In the genomic region with DNA sequence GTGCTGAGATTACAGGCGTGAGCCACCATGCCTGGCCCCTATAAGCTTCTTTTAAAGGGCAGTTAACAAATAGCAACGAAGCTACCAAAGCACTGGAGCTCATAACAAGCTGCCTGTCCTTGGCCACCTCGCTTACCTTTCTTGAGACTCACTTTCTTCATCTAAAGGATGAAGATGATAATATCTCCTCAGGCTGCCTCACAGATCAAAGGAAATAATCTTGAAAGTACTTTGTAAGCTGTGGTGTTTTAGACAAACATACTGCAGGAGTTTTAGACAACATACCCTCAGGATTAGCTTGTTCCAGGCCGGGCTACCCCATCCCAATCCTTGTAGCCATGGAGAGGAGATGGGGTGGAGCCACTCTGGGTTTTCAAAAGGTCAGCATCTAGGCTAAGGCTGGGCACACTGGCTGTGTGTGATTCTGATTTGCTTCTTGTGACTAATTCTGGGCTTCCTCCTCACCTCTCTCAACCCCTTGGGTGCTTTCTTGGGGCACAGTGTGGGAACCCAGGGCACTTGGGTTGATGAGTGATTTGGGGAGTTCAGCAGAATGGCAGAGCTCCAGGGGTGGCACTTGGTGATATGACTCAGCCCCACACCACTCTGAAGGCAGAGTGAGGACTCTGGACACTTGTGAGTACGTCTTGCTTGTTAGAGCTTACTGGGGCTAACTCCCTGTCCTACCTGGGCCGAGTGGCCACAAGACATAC, we compare ENCODE assay signal across 10 cellular contexts. TPM values are rescaled to one million over a fixed set of nuclear protein-coding genes. Genes with fewer than 3 reads are reported as not detected.
DNase-seq lines count a peak whose midpoint lies in the region; ATAC-seq, FAIRE-seq and TF ChIP-seq lines count a peak whose summit lies in the region.
"Had no signal": no experiment of that assay in that cellular context is flagged by ENCODE, and none has a peak within 500 bp of the region (broad histone marks: within the 10 kb centered on the region; RNA-seq: fewer than 3 reads in every experiment).

No MANE protein-coding gene starts in this region.

- H3K4me2 ChIP-seq in mammary epithelial cell (ENCODE audit: insufficient read depth, low read depth, low read length), result no peak overlapping the region
- no peak overlapping the region for H3K4me2 ChIP-seq in smooth muscle cell

- H4K20me1 ChIP-seq in mammary epithelial cell (ENCODE audit: insufficient read depth, low read length) (no peaks in the 10 kb centered on the region), smooth muscle cell (ENCODE audit: low read depth) (no peaks in the 10 kb centered on the region)

- intact Hi-C loops in mammary epithelial cell (cut with micrococcal nuclease) (no loop called here), MCF 10A (cut with micrococcal nuclease) (no loop called here), kidney (cut with DNase I) (no loop called here)

- H3K27me3 ChIP-seq in mammary epithelial cell (ENCODE audit: insufficient read depth, low read length) (peaks cover 14% of the 10 kb centered on the region), smooth muscle cell (ENCODE audit: low read depth) (no peaks in the 10 kb centered on the region)

- H3K4me1 Mint-ChIP-seq in MCF 10A (ENCODE audit: insufficient read depth, unreplicated experiment), result no peaks in the 10 kb centered on the region
- H3K4me1 Mint-ChIP-seq in activated T-helper 17 cell treated with anti-CD3 and anti-CD28 coated beads, Interleukin-2, amount 50 U/mL, for 72 hours, result peaks cover 40% of the 10 kb centered on the region

- no peak overlapping the region for H3K4me3 Mint-ChIP-seq in MCF 10A (ENCODE audit: unreplicated experiment)
- peak overlapping the region; percentile 42 for H3K4me3 Mint-ChIP-seq in activated T-helper 17 cell treated with anti-CD3 and anti-CD28 coated beads, Interleukin-2, amount 50 U/mL, for 72 hours

- DNase-seq in mammary epithelial cell (peak; percentile 25), MCF 10A (ENCODE audit: unreplicated experiment) (no peak), kidney (no peak), smooth muscle cell (lab: John Stamatoyannopoulos, UW; ENCODE audit: unreplicated experiment) (no peak), SKM-1 treated with dmso at 0.1 percent for 144 hours (lab: John Stamatoyannopoulos, UW; ENCODE audit: unreplicated experiment) (no peak)
- peak; percentile 62 for DNase-seq in stimulated activated naive CD8-positive, alpha-beta T cell treated with anti-CD3 and anti-CD28 coated beads, Interleukin-15, Interleukin-2, amounts not matched to agents 100 U/mL and 50 U/mL, for 24 hours

- H3K36me3 ChIP-seq in mammary epithelial cell (ENCODE audit: insufficient read depth, low read length) (no peaks in the 10 kb centered on the region), kidney (ENCODE audit: control insufficient read depth in 1 of 2, insufficient read depth in 2 of 2, low read length in 2 of 2) (no peaks in the 10 kb centered on the region), smooth muscle cell (ENCODE audit: low read depth) (no peaks in the 10 kb centered on the region)

- dilution Hi-C loops in mammary epithelial cell (cut with HindIII; ENCODE audit: low sequenced_read_pairs), result loop anchor here (5.0 kb wide), 1 partner anchor 164 kb away; no protein-coding TSS in a partner anchor

- H3K27ac Mint-ChIP-seq in MCF 10A (ENCODE audit: low read depth, unreplicated experiment), result no peak overlapping the region
- peak overlapping the region; percentile 8 for H3K27ac Mint-ChIP-seq in activated T-helper 17 cell treated with anti-CD3 and anti-CD28 coated beads, Interleukin-2, amount 50 U/mL, for 72 hours

- H3K9me3 Mint-ChIP-seq in MCF 10A (ENCODE audit: unreplicated experiment), result no peaks in the 10 kb centered on the region
- H3K9me3 Mint-ChIP-seq in activated T-helper 17 cell treated with anti-CD3 and anti-CD28 coated beads, Interleukin-2, amount 50 U/mL, for 72 hours, result no peaks in the 10 kb centered on the region

- TF ChIP-seq CTCF in mammary epithelial cell (conservative IDR thresholded peaks at IDR 0.05 in 1 of 2, IDR thresholded peaks at IDR 0.05 in 1 of 2; ENCODE audit: extremely low read depth in 1 of 2, insufficient read depth in 1 of 2, low read depth in 1 of 2, low read length in 2 of 2) (no peak), MCF 10A (IDR thresholded peaks at IDR 0.05; ENCODE audit: unreplicated experiment) (no peak), kidney (IDR thresholded peaks at IDR 0.05; ENCODE audit: borderline replicate concordance, extremely low read depth, insufficient read depth) (no peak), smooth muscle cell (IDR thresholded peaks at IDR 0.05; ENCODE audit: borderline replicate concordance, insufficient read depth, poor library complexity, severe bottlenecking) (no peak)

- BruUV-seq in mammary epithelial cell (replicated peaks; lab: Mats Ljungman, UMichigan) (no TSS peak), MCF 10A (replicated peaks; lab: Mats Ljungman, UMichigan) (no TSS peak)

- H3K27me3 Mint-ChIP-seq in MCF 10A (ENCODE audit: insufficient read depth, unreplicated experiment), result peaks cover 27% of the 10 kb centered on the region
- peaks cover 9% of the 10 kb centered on the region for H3K27me3 Mint-ChIP-seq in activated T-helper 17 cell treated with anti-CD3 and anti-CD28 coated beads, Interleukin-2, amount 50 U/mL, for 72 hours

- no peak overlapping the region for H2AFZ ChIP-seq in mammary epithelial cell (ENCODE audit: low read depth, low read length)
- H2AFZ ChIP-seq in smooth muscle cell (ENCODE audit: low read depth), result no peak overlapping the region

- H3K4me1 ChIP-seq in mammary epithelial cell (ENCODE audit: insufficient read depth, low read length) (peaks cover 6% of the 10 kb centered on the region), kidney (ENCODE audit: control insufficient read depth in 1 of 2, insufficient read depth in 1 of 2, low read depth in 1 of 2, low read length in 2 of 2) (peaks cover 0 to 7% of the 10 kb centered on the region in 2 donors), smooth muscle cell (ENCODE audit: low read depth) (no peaks in the 10 kb centered on the region)

- ATAC-seq in HG03378 (IDR thresholded peaks at IDR 0.05; ENCODE audit: unreplicated experiment), result peak; percentile 87
- peak; percentile 85 for ATAC-seq in activated T-helper 17 cell treated with anti-CD3 and anti-CD28 coated beads, Interleukin-2, amount 50 U/mL, for 72 hours (replicated peaks)
- ATAC-seq in stimulated activated naive CD8-positive, alpha-beta T cell treated with anti-CD3 and anti-CD28 coated beads, Interleukin-15, Interleukin-2, amounts not matched to agents 100 U/mL and 50 U/mL, for 24 hours, result peak; percentile 89

- no peaks in the 10 kb centered on the region for H3F3A ChIP-seq in smooth muscle cell (ENCODE audit: low read depth)

- H3K9me3 ChIP-seq in mammary epithelial cell (replicated peaks; ENCODE audit: insufficient read depth, low read length) (no peaks in the 10 kb centered on the region), kidney (ENCODE audit: control insufficient read depth in 1 of 2, low read length in 2 of 2) (no peaks in the 10 kb centered on the region), smooth muscle cell (replicated peaks; ENCODE audit: low read depth) (no peaks in the 10 kb centered on the region)

- H3K27ac ChIP-seq in mammary epithelial cell (ENCODE audit: insufficient read depth, low read depth, low read length) (no peak overlapping the region), kidney (ENCODE audit: low read depth in 2 of 2, low read length in 2 of 2) (no peak overlapping the region), smooth muscle cell (ENCODE audit: low read depth) (no peak overlapping the region)
- H3K27ac ChIP-seq: HL-60 had no signal

- H3K4me3 ChIP-seq in mammary epithelial cell (replicated peaks in 1 of 3; ENCODE audit: insufficient read depth in 1 of 3, low read depth in 2 of 3, low read length in 3 of 3) (no peak overlapping the region), kidney (ENCODE audit: low read length in 2 of 2) (no peak overlapping the region), smooth muscle cell (no peak overlapping the region)

- WGBS in mammary epithelial cell (ENCODE audit: low coverage, missing lambda C conversion rate), result 62% methylated on average over 5 of the region's 6 CpGs
- WGBS in smooth muscle cell (ENCODE audit: low lambda C conversion rate), result 88% methylated on average over 6 of the region's 6 CpGs

- no peak for FAIRE-seq in kidney (lab: Jason Lieb, UNC)
- FAIRE-seq: colon had no signal

- H3K36me3 Mint-ChIP-seq in MCF 10A (ENCODE audit: insufficient read depth, unreplicated experiment), result no peaks in the 10 kb centered on the region
- peaks cover 5% of the 10 kb centered on the region for H3K36me3 Mint-ChIP-seq in activated T-helper 17 cell treated with anti-CD3 and anti-CD28 coated beads, Interleukin-2, amount 50 U/mL, for 72 hours (ENCODE audit: low read depth)

- POLR2A ChIA-PET in MCF 10A (lab: Yijun Ruan, JAX), result interaction anchor here (0.6 to 5.7 kb wide), 5 partner anchors 10 to 137 kb away, joined by 3 to 28 read pairs (median 3); no protein-coding TSS in a partner anchor

- CTCF ChIA-PET in mammary epithelial cell (lab: Charles Lee; ENCODE audit: low non-redundant PET), result no interaction called here
- CTCF ChIA-PET in MCF 10A (lab: Yijun Ruan, JAX), result interaction anchor here (0.8 to 4.2 kb wide), 14 partner anchors 11 to 320 kb away, joined by 3 to 20 read pairs (median 5); partner anchors contain the start of gene INAVA

- H3K9ac ChIP-seq in mammary epithelial cell (ENCODE audit: insufficient read depth, low read length) (no peak overlapping the region), kidney (ENCODE audit: low read length in 2 of 2) (no peak overlapping the region), smooth muscle cell (ENCODE audit: low read depth) (no peak overlapping the region)

- H3K79me2 ChIP-seq in mammary epithelial cell (ENCODE audit: insufficient read depth, low read length), result no peaks in the 10 kb centered on the region
- H3K79me2 ChIP-seq in smooth muscle cell (ENCODE audit: low read depth), result no peaks in the 10 kb centered on the region

- in situ Hi-C loops in mammary epithelial cell (cut with MboI; ENCODE audit: low sequenced_read_pairs in 2 of 2), result no loop called here

RNA-seq across cellular contexts. Expression of gene GPR25, which starts 5.2 kb away (rescaled TPM):
- not detected for total RNA-seq in mammary epithelial cell
- not detected for polyA plus RNA-seq in mammary epithelial cell
- not detected for polyA minus RNA-seq in mammary epithelial cell
- total RNA-seq in MCF 10A (2022), result 0.25 and 0.68 TPM in 2 replicates
- total RNA-seq in activated T-helper 17 cell treated with anti-CD3 and anti-CD28 coated beads, Interleukin-2, amount 50 U/mL, for 72 hours, result 1 to 10 TPM in 1 of 2 donors, not detected in 1; 1.8 TPM
- 0.19 TPM for total RNA-seq in kidney
- not detected for polyA plus RNA-seq in kidney (ENCODE audit: insufficient read depth, low read depth, low replicate concordance)
- total RNA-seq in smooth muscle cell, result not detected in 2 replicates
- not detected in 2 replicates for polyA plus RNA-seq in smooth muscle cell

RNA-seq across cellular contexts. Expression of gene INAVA, which starts 16.7 kb away (rescaled TPM):
- total RNA-seq in mammary epithelial cell (10 to 100 TPM; 26.5 to 27.2 TPM), MCF 10A (2022) (25.1 and 30.5 TPM in 2 replicates), kidney (48.8 TPM), smooth muscle cell (9.5 and 16.9 TPM in 2 replicates)
- polyA plus RNA-seq in mammary epithelial cell (11.4 TPM), kidney (ENCODE audit: insufficient read depth, low read depth, low replicate concordance) (22.1 TPM), smooth muscle cell (10.1 and 14.9 TPM in 2 replicates)
- 17.4 TPM for polyA minus RNA-seq in mammary epithelial cell
- under 1 TPM; 0.13 to 0.19 TPM for total RNA-seq in activated T-helper 17 cell treated with anti-CD3 and anti-CD28 coated beads, Interleukin-2, amount 50 U/mL, for 72 hours

Comparison
In these comparisons a context has a peak if more than half of its experiments do, and no peak if none do; other contexts are left out.
1. DNase-seq: peak in mammary epithelial cell (single experiment) and stimulated activated naive CD8-positive, alpha-beta T cell treated with anti-CD3 and anti-CD28 coated beads, Interleukin-15, Interleukin-2, amounts not matched to agents 100 U/mL and 50 U/mL, for 24 hours (single experiment); none in MCF 10A (single experiment), kidney (single experiment), smooth muscle cell (single experiment) and SKM-1 treated with dmso at 0.1 percent for 144 hours (single experiment).
2. Peak in every context shown above with its lines, with median percentiles within 50 percentile points of each other: ATAC-seq.